Comparison of ENCODE assay signal across 21 cellular contexts in genomic region chr1:208248254-208248935, GRCh38.
"Had no signal": no experiment of that assay in that cellular context is flagged by ENCODE, and none has a peak within 500 bp of the region (broad histone marks: within the 10 kb centered on the region; RNA-seq: fewer than 3 reads in every experiment).

No MANE protein-coding gene starts in this region.

- H3K36me3 Mint-ChIP-seq: activated naive CD4-positive, alpha-beta T cell treated with anti-CD3 and anti-CD28 coated beads, Interleukin-2, amount 50 U/mL, for 24 hours; natural killer cell treated with Interleukin-12 subunit alpha and Interleukin-12 subunit beta and Interleukin-15 and Interleukin-18, amount 100 ng/mL, for 72 hours had no signal

- H3K4me3 ChIP-seq: heart right ventricle, ovary, psoas muscle, right atrium auricular region, thyroid gland had no signal

- DNase-seq: activated B cell treated with CpG ODN at 0.5 μM for 24 hours; activated CD4-positive, alpha-beta T cell treated with anti-CD3 and anti-CD28 coated beads for 4 hours; activated CD4-positive, alpha-beta T cell treated with anti-CD3 and anti-CD28 coated beads, Interleukin-2, amount 50 U/mL, for 48 hours; activated gamma-delta T cell; aorta; brain microvascular endothelial cell; central memory CD4-positive, alpha-beta T cell; heart right ventricle; kidney; psoas muscle; stimulated activated CD4-positive, alpha-beta T cell treated with anti-CD3 and anti-CD28 coated beads, Interleukin-4, amount 100 ng/mL, for 24 hours; stimulated activated naive CD4-positive, alpha-beta T cell treated with Interleukin-2 at 50 U/mL for 16 hours; SW 1271; T-helper 17 cell; thyroid gland had no signal

- ATAC-seq: heart right ventricle; left lobe of liver; natural killer cell treated with Interleukin-12 subunit alpha and Interleukin-12 subunit beta and Interleukin-15 and Interleukin-18, amount 100 ng/mL, for 72 hours; psoas muscle; T-helper 17 cell had no signal

- H3K9me3 Mint-ChIP-seq: activated B cell treated with CpG ODN at 0.5 μM for 24 hours; activated naive CD4-positive, alpha-beta T cell treated with anti-CD3 and anti-CD28 coated beads, Interleukin-2, amount 50 U/mL, for 24 hours; natural killer cell treated with Interleukin-12 subunit alpha and Interleukin-12 subunit beta and Interleukin-15 and Interleukin-18, amount 100 ng/mL, for 72 hours had no signal

- H3K27me3 ChIP-seq: ovary, right atrium auricular region, thyroid gland had no signal

- H3K27ac Mint-ChIP-seq: activated B cell treated with CpG ODN at 0.5 μM for 24 hours; activated naive CD4-positive, alpha-beta T cell treated with anti-CD3 and anti-CD28 coated beads, Interleukin-2, amount 50 U/mL, for 24 hours; natural killer cell treated with Interleukin-12 subunit alpha and Interleukin-12 subunit beta and Interleukin-15 and Interleukin-18, amount 100 ng/mL, for 72 hours; T-helper 17 cell had no signal

- H3K4me3 Mint-ChIP-seq: activated B cell treated with CpG ODN at 0.5 μM for 24 hours; activated naive CD4-positive, alpha-beta T cell treated with anti-CD3 and anti-CD28 coated beads, Interleukin-2, amount 50 U/mL, for 24 hours; natural killer cell treated with Interleukin-12 subunit alpha and Interleukin-12 subunit beta and Interleukin-15 and Interleukin-18, amount 100 ng/mL, for 72 hours; T-helper 17 cell had no signal

- H3K27ac ChIP-seq: brain microvascular endothelial cell, heart right ventricle, neutrophil, ovary, psoas muscle, right atrium auricular region, thyroid gland had no signal
